Comparison of ENCODE assay signal across 18 cellular contexts in genomic region chrX:155112171-155112570, GRCh38.
"Had no signal": no experiment of that assay in that cellular context is flagged by ENCODE, and none has a peak within 500 bp of the region (broad histone marks: within the 10 kb centered on the region; RNA-seq: fewer than 3 reads in every experiment).

No MANE protein-coding gene starts in this region.

- H3K4me3 Mint-ChIP-seq: activated naive CD8-positive, alpha-beta T cell; activated T-helper 1 cell treated with anti-CD3 and anti-CD28 coated beads, Interleukin-12 subunit alpha, Interleukin-12 subunit beta, Interleukin-2, Interleukin-4 antibody, amounts not matched to agents 30 ng/mL and 10 ng/mL and 1 ng/mL, durations not matched to agents 14 hours and 24 hours and 36 hours; memory B cell; naive B cell; neural crest cell; stimulated activated naive CD8-positive, alpha-beta T cell treated with anti-CD3 and anti-CD28 coated beads, Interleukin-15, Interleukin-2, amounts not matched to agents 100 ng/mL and 50 ng/mL, for 24 hours had no signal

- H3K4me3 ChIP-seq: mucosa of descending colon, suprapubic skin, transverse colon, uterus had no signal

- ATAC-seq: left ventricle myocardium superior, mucosa of descending colon had no signal

- H3K27me3 ChIP-seq: suprapubic skin, transverse colon, uterus had no signal

- H3K27ac ChIP-seq: suprapubic skin, transverse colon, uterus, WERI-Rb-1 had no signal

- DNase-seq: activated CD4-positive, alpha-beta T cell treated with anti-CD3 and anti-CD28 coated beads, Interleukin-2, amount 50 U/mL, for 4 hours; activated gamma-delta T cell treated with Interleukin-2 at 50 U/mL for 16 hours; hypothalamus; kidney glomerular epithelial cell; left ventricle myocardium superior; mucosa of descending colon; naive B cell; stimulated activated CD4-positive, alpha-beta T cell treated with anti-CD3 and anti-CD28 coated beads, Interleukin-2, amount 100 ng/mL, for 24 hours; transverse colon; uterus; WERI-Rb-1 had no signal

- H3K4me1 ChIP-seq: suprapubic skin, transverse colon, uterus had no signal

- H3K9me3 ChIP-seq: mucosa of descending colon, suprapubic skin, transverse colon, uterus had no signal

- H3K36me3 ChIP-seq: transverse colon, uterus had no signal

- H3K27me3 Mint-ChIP-seq: activated naive CD8-positive, alpha-beta T cell; memory B cell; naive B cell; progenitor cell of endocrine pancreas; stimulated activated naive CD8-positive, alpha-beta T cell treated with anti-CD3 and anti-CD28 coated beads, Interleukin-15, Interleukin-2, amounts not matched to agents 100 ng/mL and 50 ng/mL, for 24 hours had no signal

- H3K27ac Mint-ChIP-seq: activated naive CD8-positive, alpha-beta T cell; activated T-helper 1 cell treated with anti-CD3 and anti-CD28 coated beads, Interleukin-12 subunit alpha, Interleukin-12 subunit beta, Interleukin-2, Interleukin-4 antibody, amounts not matched to agents 30 ng/mL and 10 ng/mL and 1 ng/mL, durations not matched to agents 14 hours and 24 hours and 36 hours; memory B cell; naive B cell; progenitor cell of endocrine pancreas; stimulated activated naive CD8-positive, alpha-beta T cell treated with anti-CD3 and anti-CD28 coated beads, Interleukin-15, Interleukin-2, amounts not matched to agents 100 ng/mL and 50 ng/mL, for 24 hours had no signal

- H3K9me3 Mint-ChIP-seq: activated T-helper 1 cell treated with anti-CD3 and anti-CD28 coated beads, Interleukin-12 subunit alpha, Interleukin-12 subunit beta, Interleukin-2, Interleukin-4 antibody, amounts not matched to agents 30 ng/mL and 10 ng/mL and 1 ng/mL, durations not matched to agents 14 hours and 24 hours and 36 hours; memory B cell; stimulated activated naive CD8-positive, alpha-beta T cell treated with anti-CD3 and anti-CD28 coated beads, Interleukin-15, Interleukin-2, amounts not matched to agents 100 ng/mL and 50 ng/mL, for 24 hours had no signal

- H3K4me1 Mint-ChIP-seq: memory B cell, naive B cell, neural crest cell had no signal
